Comparison of ENCODE assay signal across 16 cellular contexts in genomic region chr6:122020588-122021271, GRCh38.
A peak's percentile ranks its signal among the peaks of the same experiment; 100 is the strongest.
DNase-seq lines count a peak whose midpoint lies in the region; ATAC-seq and TF ChIP-seq lines count a peak whose summit lies in the region.
"Had no signal": no experiment of that assay in that cellular context is flagged by ENCODE, and none has a peak within 500 bp of the region (broad histone marks: within the 10 kb centered on the region; RNA-seq: fewer than 3 reads in every experiment).

No MANE protein-coding gene starts in this region.

- no peaks in the 10 kb centered on the region for H3K36me3 ChIP-seq in OCI-LY3 (replicated peaks; ENCODE audit: low read depth, low read length)
- H3K36me3 ChIP-seq: breast epithelium had no signal

- H3K9me3 Mint-ChIP-seq in stimulated activated naive CD8-positive, alpha-beta T cell treated with anti-CD3 and anti-CD28 coated beads, Interleukin-15, amount 100 ng/mL, for 72 hours = no peaks in the 10 kb centered on the region

- no peak overlapping the region for H3K9ac ChIP-seq in OCI-LY3 (ENCODE audit: low read length)

- TF ChIP-seq CTCF in OCI-LY3 (IDR thresholded peaks at IDR 0.05; ENCODE audit: low read depth, low read length) = no peak

- H3K4me1 Mint-ChIP-seq in stimulated activated naive CD8-positive, alpha-beta T cell treated with anti-CD3 and anti-CD28 coated beads, Interleukin-15, amount 100 ng/mL, for 72 hours = no peaks in the 10 kb centered on the region

- ATAC-seq in GM19023 (IDR thresholded peaks at IDR 0.05; ENCODE audit: unreplicated experiment) (peak; percentile 98), GM21723 (IDR thresholded peaks at IDR 0.05; ENCODE audit: unreplicated experiment) (peak; percentile 92), HG03064 (IDR thresholded peaks at IDR 0.05; ENCODE audit: low read depth, unreplicated experiment) (peak; percentile 96), left ventricle myocardium superior (no peak)
- no peak for ATAC-seq in stimulated activated naive CD8-positive, alpha-beta T cell treated with anti-CD3 and anti-CD28 coated beads, Interleukin-15, amount 100 ng/mL, for 72 hours

- H3K4me3 ChIP-seq in OCI-LY3 (ENCODE audit: low read length) = no peak overlapping the region
- H3K4me3 ChIP-seq: breast epithelium had no signal

- H3K9me3 ChIP-seq in OCI-LY3 (ENCODE audit: insufficient read depth, low read length) = no peaks in the 10 kb centered on the region
- H3K9me3 ChIP-seq: breast epithelium had no signal

- no peaks in the 10 kb centered on the region for H3K27me3 Mint-ChIP-seq in stimulated activated naive CD8-positive, alpha-beta T cell treated with anti-CD3 and anti-CD28 coated beads, Interleukin-15, amount 100 ng/mL, for 72 hours

- H3K4me2 ChIP-seq in OCI-LY3 (ENCODE audit: low read length) = peak overlapping the region; percentile 40

- H2AFZ ChIP-seq in OCI-LY3 (ENCODE audit: low read depth, low read length) = no peak overlapping the region

- no peak overlapping the region for H3K27ac Mint-ChIP-seq in stimulated activated naive CD8-positive, alpha-beta T cell treated with anti-CD3 and anti-CD28 coated beads, Interleukin-15, amount 100 ng/mL, for 72 hours

- no peaks in the 10 kb centered on the region for H3K27me3 ChIP-seq in OCI-LY3 (ENCODE audit: low read depth, low read length)
- H3K27me3 ChIP-seq: breast epithelium had no signal

- H3K27ac ChIP-seq in OCI-LY3 (ENCODE audit: low read length) = no peak overlapping the region; the same call in 1 of the 2 replicates
- H3K27ac ChIP-seq: breast epithelium, C4-2B had no signal

- H3K79me2 ChIP-seq in OCI-LY3 (ENCODE audit: low read length) = no peaks in the 10 kb centered on the region

- peaks cover 13% of the 10 kb centered on the region for H3K4me1 ChIP-seq in OCI-LY3 (ENCODE audit: low read length)
- H3K4me1 ChIP-seq: breast epithelium had no signal

- no peak overlapping the region for H3K4me3 Mint-ChIP-seq in stimulated activated naive CD8-positive, alpha-beta T cell treated with anti-CD3 and anti-CD28 coated beads, Interleukin-15, amount 100 ng/mL, for 72 hours

- DNase-seq in NCI-H510A treated with DMSO at 0.1 percent for 48 hours (lab: John Stamatoyannopoulos, UW) (no peak), left ventricle myocardium superior (no peak), cortex of kidney (lab: John Stamatoyannopoulos, UW) (no peak)
- no peak for DNase-seq in stimulated activated naive CD8-positive, alpha-beta T cell treated with anti-CD3 and anti-CD28 coated beads, Interleukin-15, amount 100 ng/mL, for 72 hours
- DNase-seq: activated CD4-positive, alpha-beta T cell treated with anti-CD3 and anti-CD28 coated beads for 48 hours; GDM1; hippocampal formation; Karpas-422; NCI-H187; stimulated activated naive CD4-positive, alpha-beta T cell had no signal

- intact Hi-C loops in left ventricle myocardium superior (cut with micrococcal nuclease) = no loop called here

- H4K20me1 ChIP-seq in OCI-LY3 (ENCODE audit: insufficient read depth, low read length) = no peaks in the 10 kb centered on the region

Comparison
In these comparisons a context has a peak if more than half of its experiments do, and no peak if none do; other contexts are left out.
1. ATAC-seq: peak in GM19023 (single experiment), GM21723 (single experiment) and HG03064 (single experiment); none in left ventricle myocardium superior (single experiment) and stimulated activated naive CD8-positive, alpha-beta T cell treated with anti-CD3 and anti-CD28 coated beads, Interleukin-15, amount 100 ng/mL, for 72 hours (single experiment).